In genomic region chr1:158019177-158019868, GRCh38 we compare ENCODE assay signal across 1 cellular context.
TF ChIP-seq lines count a peak whose summit lies in the region.

No MANE protein-coding gene starts in this region.

TF ChIP-seq in A549, 52 proteins besides CTCF, POLR2A, EP300 and RAD21 (continued from another document):
- TF ChIP-seq HEYL (CRISPR knock-in tag; IDR thresholded peaks at IDR 0.05) (no peak), CBX2 (IDR thresholded peaks at IDR 0.05; ENCODE audit: borderline replicate concordance, low read depth) (no peak), ELK1 (IDR thresholded peaks at IDR 0.05; ENCODE audit: low read depth, low read length) (no peak), ATOH8 (CRISPR knock-in tag; IDR thresholded peaks at IDR 0.05; ENCODE audit: low read depth) (peak; percentile 79; the same call in 1 of the 2 replicates), CEBPB (IDR thresholded peaks at IDR 0.05) (peak in 1 of 2 experiments; percentile 24; a peak in 1 of 4 replicates), GATA3 (IDR thresholded peaks at IDR 0.05; ENCODE audit: borderline replicate concordance) (peak; percentile 59; the same call in 1 of the 2 replicates), FOSL2 (IDR thresholded peaks at IDR 0.05) (no peak), FOSL2 (CRISPR knock-in tag; IDR thresholded peaks at IDR 0.05) (peak; percentile 48), EHMT2 (IDR thresholded peaks at IDR 0.05; ENCODE audit: low read depth) (no peak), JUN (IDR thresholded peaks at IDR 0.05) (peak; percentile 34 to 82; a peak in 2 of 5 replicates), HOXB13 (CRISPR knock-in tag; IDR thresholded peaks at IDR 0.05; ENCODE audit: low read depth) (peak; percentile 89; the same call in 1 of the 2 replicates), BCL3 (IDR thresholded peaks at IDR 0.05) (0 out of 3 replicates have a peak, but pooled peaks have one; percentile 30), TFCP2L1 (CRISPR knock-in tag; IDR thresholded peaks at IDR 0.05) (0 out of 2 replicates have a peak, but pooled peaks have one; percentile 4), BHLHE40 (IDR thresholded peaks at IDR 0.05; ENCODE audit: low read depth, low read length) (0 out of 2 replicates have a peak, but pooled peaks have one; percentile 21), HMGXB4 (CRISPR knock-in tag; IDR thresholded peaks at IDR 0.05; ENCODE audit: borderline replicate concordance) (no peak), USF2 (IDR thresholded peaks at IDR 0.05) (no peak)
TF ChIP-seq in A549: peak in this region for 15.
